In the genomic region with DNA sequence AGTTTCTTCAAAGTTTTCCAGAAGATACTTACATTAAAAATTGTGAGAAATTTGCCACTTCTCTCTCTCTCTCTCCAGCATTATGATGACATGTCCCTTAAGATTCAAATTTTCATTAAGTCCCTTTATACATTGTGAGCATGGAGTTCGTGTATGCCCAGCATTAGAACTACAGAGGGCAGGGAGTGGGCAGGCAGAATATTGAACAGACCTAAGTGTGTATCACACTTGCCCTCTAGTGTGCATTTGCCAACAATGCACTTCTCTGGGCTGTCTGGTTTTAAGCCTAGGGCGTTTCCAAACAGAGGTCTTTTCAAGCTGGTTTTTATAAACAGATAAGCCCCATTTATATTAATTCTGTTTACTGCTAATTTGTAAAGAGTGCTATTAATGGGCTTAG, we compare ENCODE assay signal across 8 cellular contexts. TPM values are rescaled to one million over a fixed set of nuclear protein-coding genes. Genes with fewer than 3 reads are reported as not detected.
DNase-seq lines count a peak whose midpoint lies in the region; ATAC-seq, FAIRE-seq and TF ChIP-seq lines count a peak whose summit lies in the region.

No MANE protein-coding gene starts in this region.

- H3K27me3 ChIP-seq in CD4-positive, alpha-beta T cell (ENCODE audit: control insufficient read depth, insufficient read depth, low read length), result no peaks in the 10 kb centered on the region
- no peaks in the 10 kb centered on the region for H3K27me3 ChIP-seq in small intestine (ENCODE audit: control insufficient read depth in 2 of 2, insufficient read depth in 2 of 2, low read length in 2 of 2)

- no peak overlapping the region for H3K4me3 Mint-ChIP-seq in CD4-positive, alpha-beta T cell
- H3K4me3 Mint-ChIP-seq in activated T-helper 17 cell treated with anti-CD3 and anti-CD28 coated beads, Interleukin-2, amount 50 U/mL, for 72 hours, result no peak overlapping the region

- H3K4me3 ChIP-seq in small intestine (ENCODE audit: low read depth in 1 of 2, low read length in 2 of 2), result no peak overlapping the region

- peak; percentile 69 for ATAC-seq in CD4-positive, alpha-beta T cell (ENCODE audit: poor library complexity)
- peak; percentile 96 for ATAC-seq in GM18502 (IDR thresholded peaks at IDR 0.05; ENCODE audit: poor library complexity, unreplicated experiment)
- ATAC-seq in HG02763 (IDR thresholded peaks at IDR 0.05; ENCODE audit: unreplicated experiment), result peak; percentile 79
- peak; percentile 61 for ATAC-seq in activated T-helper 17 cell treated with anti-CD3 and anti-CD28 coated beads, Interleukin-2, amount 50 U/mL, for 72 hours (replicated peaks)
- ATAC-seq in left cardiac atrium, result peak; percentile 96
- no peak for ATAC-seq in HG02571 (IDR thresholded peaks at IDR 0.05; ENCODE audit: unreplicated experiment)

- POLR2A ChIA-PET in CD4-positive, alpha-beta T cell (lab: Charles Lee), result no interaction called here

- no peak overlapping the region for H3K27ac ChIP-seq in CD4-positive, alpha-beta T cell (ENCODE audit: low read depth, low read length)
- H3K27ac ChIP-seq in small intestine (ENCODE audit: low read depth in 1 of 2, low read length in 1 of 2), result no peak overlapping the region

- no peaks in the 10 kb centered on the region for H3K36me3 ChIP-seq in small intestine (ENCODE audit: control insufficient read depth in 2 of 2, insufficient read depth in 2 of 2, low read length in 2 of 2)

- no peaks in the 10 kb centered on the region for H3K9me3 Mint-ChIP-seq in CD4-positive, alpha-beta T cell
- H3K9me3 Mint-ChIP-seq in activated T-helper 17 cell treated with anti-CD3 and anti-CD28 coated beads, Interleukin-2, amount 50 U/mL, for 72 hours, result no peaks in the 10 kb centered on the region

- CTCF ChIA-PET in CD4-positive, alpha-beta T cell (lab: Charles Lee), result no interaction called here

- H3K4me1 ChIP-seq in small intestine (ENCODE audit: control insufficient read depth in 2 of 2, insufficient read depth in 1 of 2, low read depth in 1 of 2, low read length in 1 of 2), result no peaks in the 10 kb centered on the region

- FAIRE-seq in small intestine (lab: Jason Lieb, UNC), result no peak

- H3K27me3 Mint-ChIP-seq in CD4-positive, alpha-beta T cell, result no peaks in the 10 kb centered on the region
- peaks cover 12% of the 10 kb centered on the region for H3K27me3 Mint-ChIP-seq in activated T-helper 17 cell treated with anti-CD3 and anti-CD28 coated beads, Interleukin-2, amount 50 U/mL, for 72 hours

- no peaks in the 10 kb centered on the region for H3K9me3 ChIP-seq in CD4-positive, alpha-beta T cell (ENCODE audit: control insufficient read depth, low read length)
- no peaks in the 10 kb centered on the region for H3K9me3 ChIP-seq in small intestine (ENCODE audit: control insufficient read depth, low read depth)

- 0 to 8% (median 4%) methylated on average over 2 of the region's 2 CpGs for WGBS in small intestine, 3 donors

- H3K36me3 Mint-ChIP-seq in CD4-positive, alpha-beta T cell (ENCODE audit: low read depth), result no peaks in the 10 kb centered on the region
- H3K36me3 Mint-ChIP-seq in activated T-helper 17 cell treated with anti-CD3 and anti-CD28 coated beads, Interleukin-2, amount 50 U/mL, for 72 hours (ENCODE audit: low read depth), result no peaks in the 10 kb centered on the region

- intact Hi-C loops in CD4-positive, alpha-beta T cell (cut with DNase I, micrococcal nuclease), result loop anchor here in 1 of 2 experiments (10.0 kb wide), 1 partner anchor 975 kb away; no protein-coding TSS in a partner anchor
- intact Hi-C loops in left cardiac atrium (cut with DNase I), result no loop called here

- no peak for DNase-seq in CD4-positive, alpha-beta T cell
- DNase-seq in NAMALWA (ENCODE audit: low spot score), result peak; percentile 66
- peak; percentile 30 for DNase-seq in left cardiac atrium
- DNase-seq in small intestine, result peak; percentile 26

- no peak overlapping the region for H3K27ac Mint-ChIP-seq in CD4-positive, alpha-beta T cell
- no peak overlapping the region for H3K27ac Mint-ChIP-seq in activated T-helper 17 cell treated with anti-CD3 and anti-CD28 coated beads, Interleukin-2, amount 50 U/mL, for 72 hours

- peak; percentile 47 for TF ChIP-seq CTCF in CD4-positive, alpha-beta T cell (IDR thresholded peaks at IDR 0.05)

- H3K4me1 Mint-ChIP-seq in CD4-positive, alpha-beta T cell (ENCODE audit: low read depth), result no peaks in the 10 kb centered on the region
- no peaks in the 10 kb centered on the region for H3K4me1 Mint-ChIP-seq in activated T-helper 17 cell treated with anti-CD3 and anti-CD28 coated beads, Interleukin-2, amount 50 U/mL, for 72 hours

RNA-seq across cellular contexts. Expression of a gene that starts 28.3 kb away (rescaled TPM):
- 10 to 100 TPM; 12.2 TPM for total RNA-seq in CD4-positive, alpha-beta T cell
- total RNA-seq in activated T-helper 17 cell treated with anti-CD3 and anti-CD28 coated beads, Interleukin-2, amount 50 U/mL, for 72 hours, result 10 to 100 TPM; 29.8 to 67.4 TPM
- total RNA-seq in left cardiac atrium, result 10 to 100 TPM; 28.7 to 33.7 TPM
- polyA plus RNA-seq in small intestine, result 10 to 100 TPM in 1 of 3 donors, 1 to 10 TPM in 2; 1.6 to 24.0 (median 6.2) TPM

Comparison
In these comparisons a context has a peak if more than half of its experiments do, and no peak if none do; other contexts are left out.
1. DNase-seq: peak in NAMALWA (single experiment), left cardiac atrium (single experiment) and small intestine (single experiment); none in CD4-positive, alpha-beta T cell (0 of 10).